Comparison of ENCODE assay signal across 1 cellular context in the genomic region with DNA sequence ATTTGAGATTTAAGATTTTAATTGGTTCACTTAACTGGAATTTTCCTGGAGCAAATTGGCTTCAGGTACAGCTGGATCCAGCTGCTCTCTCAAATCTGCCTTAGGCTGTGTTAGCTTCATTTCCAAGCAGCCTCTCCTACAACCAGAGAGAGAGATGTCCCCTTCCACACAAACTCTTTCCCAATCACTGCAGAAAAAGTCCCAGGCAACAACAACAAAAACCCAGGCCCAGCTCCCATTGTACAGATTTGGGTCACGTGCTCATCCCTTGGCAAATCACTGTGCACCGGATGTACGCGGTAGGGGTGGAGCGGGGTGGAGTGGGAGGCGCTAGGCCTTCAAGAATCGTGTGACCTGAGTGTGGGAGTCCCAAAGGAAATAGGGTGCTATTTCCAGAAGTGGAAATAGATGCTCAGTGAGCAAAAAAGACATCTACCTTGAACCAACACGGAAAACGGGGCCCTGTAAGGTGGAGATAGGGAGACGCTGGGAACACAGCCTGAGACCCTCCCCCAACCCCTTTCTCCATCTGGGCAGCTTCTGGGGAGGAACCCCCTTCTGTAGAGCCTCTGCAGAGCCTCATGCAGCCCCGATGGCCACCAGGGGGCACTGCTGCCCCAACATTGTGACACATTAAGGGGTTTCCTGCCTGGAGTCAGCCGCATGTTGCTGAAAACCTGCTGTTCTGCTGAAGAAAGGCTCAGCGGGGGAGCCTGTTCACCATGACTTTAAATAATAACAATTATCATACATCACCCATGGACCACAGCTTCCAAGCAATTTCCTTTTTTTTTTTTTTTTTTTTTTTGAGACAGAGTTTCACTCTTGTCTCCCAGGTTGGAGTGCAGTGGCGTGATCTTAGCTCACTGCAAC.
TF ChIP-seq lines count a peak whose summit lies in the region.

No MANE protein-coding gene starts in this region.

TF ChIP-seq in HepG2, 621 proteins besides CTCF, POLR2A, EP300 and RAD21 (continued from another document and continues in another):
- TF ChIP-seq ZNF646 (CRISPR knock-in tag; IDR thresholded peaks at IDR 0.05) (no peak), ZNF629 (CRISPR knock-in tag; conservative IDR thresholded peaks at IDR 0.05) (0 out of 2 replicates have a peak, but pooled peaks have one; percentile 10), ARID4A (CRISPR knock-in tag; IDR thresholded peaks at IDR 0.05; ENCODE audit: borderline replicate concordance) (peak; percentile 41; the same call in 1 of the 2 replicates), FOXO1 (CRISPR knock-in tag; IDR thresholded peaks at IDR 0.05) (0 out of 2 replicates have a peak, but pooled peaks have one; percentile 28), HIVEP1 (CRISPR knock-in tag; IDR thresholded peaks at IDR 0.05) (0 out of 2 replicates have a peak, but pooled peaks have one; percentile 42), ZNF18 (CRISPR knock-in tag; IDR thresholded peaks at IDR 0.05; ENCODE audit: insufficient replicate concordance) (no peak), SMAD3 (CRISPR knock-in tag; IDR thresholded peaks at IDR 0.05) (no peak), GRHL1 (CRISPR knock-in tag; conservative IDR thresholded peaks at IDR 0.05) (no peak), GABPA (IDR thresholded peaks at IDR 0.05; ENCODE audit: low read depth, low read length) (no peak), GABPA (CRISPR knock-in tag; IDR thresholded peaks at IDR 0.05; ENCODE audit: low read depth) (peak; percentile 83), NFYC (CRISPR knock-in tag; IDR thresholded peaks at IDR 0.05) (peak; percentile 65), ZNF574 (CRISPR knock-in tag; IDR thresholded peaks at IDR 0.05) (0 out of 2 replicates have a peak, but pooled peaks have one; percentile 15), ZNF619 (CRISPR knock-in tag; IDR thresholded peaks at IDR 0.05) (no peak), THAP11 (CRISPR knock-in tag; IDR thresholded peaks at IDR 0.05) (no peak), TCF12 (IDR thresholded peaks at IDR 0.05) (no peak), TCF12 (CRISPR knock-in tag; IDR thresholded peaks at IDR 0.05) (peak; percentile 45; the same call in 1 of the 2 replicates), FOXP1 (IDR thresholded peaks at IDR 0.05) (0 out of 2 replicates have a peak, but pooled peaks have one; percentile 24), FOXP1 (CRISPR knock-in tag; IDR thresholded peaks at IDR 0.05) (no peak), SNAPC4 (CRISPR knock-in tag; IDR thresholded peaks at IDR 0.05) (0 out of 2 replicates have a peak, but pooled peaks have one; percentile 29), ZNF652 (CRISPR knock-in tag; IDR thresholded peaks at IDR 0.05; ENCODE audit: borderline replicate concordance, low read depth) (0 out of 2 replicates have a peak, but pooled peaks have one; percentile 41), IKZF5 (CRISPR knock-in tag; IDR thresholded peaks at IDR 0.05) (peak; percentile 40; the same call in 1 of the 2 replicates)
- TF ChIP-seq, protein P1, sequence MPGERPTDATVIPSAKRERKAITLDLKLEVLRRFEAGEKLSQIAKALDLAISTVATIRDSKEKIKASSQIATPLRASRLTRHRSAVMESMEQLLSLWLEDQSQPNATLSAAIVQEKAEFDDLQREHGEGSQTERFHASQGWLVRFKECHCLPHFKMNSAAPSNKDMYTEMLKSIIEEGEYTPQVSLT (CRISPR knock-in tag; IDR thresholded peaks at IDR 0.05; ENCODE audit: borderline replicate concordance, low read depth) = no peak
